1 cellular context compared by ENCODE assay signal in the genomic region with DNA sequence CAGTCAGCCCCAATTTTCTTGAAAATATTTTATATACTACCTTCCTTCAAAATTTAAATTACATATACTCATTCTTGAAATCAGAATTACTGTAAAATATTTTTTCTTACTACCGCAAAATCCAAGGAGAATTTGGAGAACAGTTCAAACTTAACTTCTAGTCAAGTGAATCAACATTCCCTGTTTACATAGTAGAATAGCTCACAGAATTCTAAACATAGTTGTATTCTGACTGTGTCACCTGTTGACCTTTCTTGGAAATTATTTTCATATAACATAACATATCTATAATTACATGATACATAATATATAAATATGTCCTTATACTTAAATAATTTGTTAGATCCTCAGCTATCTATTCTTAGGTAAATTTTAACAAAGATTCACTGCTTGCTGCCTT.
TF ChIP-seq lines count a peak whose summit lies in the region.

No MANE protein-coding gene starts in this region.

TF ChIP-seq in A549, 52 proteins besides CTCF, POLR2A, EP300 and RAD21 (continued from another document):
- TF ChIP-seq FOSL2 (IDR thresholded peaks at IDR 0.05) (no peak), FOSL2 (CRISPR knock-in tag; IDR thresholded peaks at IDR 0.05) (peak; percentile 50)
